ENCODE assay signal across 1 cellular context in the genomic region with DNA sequence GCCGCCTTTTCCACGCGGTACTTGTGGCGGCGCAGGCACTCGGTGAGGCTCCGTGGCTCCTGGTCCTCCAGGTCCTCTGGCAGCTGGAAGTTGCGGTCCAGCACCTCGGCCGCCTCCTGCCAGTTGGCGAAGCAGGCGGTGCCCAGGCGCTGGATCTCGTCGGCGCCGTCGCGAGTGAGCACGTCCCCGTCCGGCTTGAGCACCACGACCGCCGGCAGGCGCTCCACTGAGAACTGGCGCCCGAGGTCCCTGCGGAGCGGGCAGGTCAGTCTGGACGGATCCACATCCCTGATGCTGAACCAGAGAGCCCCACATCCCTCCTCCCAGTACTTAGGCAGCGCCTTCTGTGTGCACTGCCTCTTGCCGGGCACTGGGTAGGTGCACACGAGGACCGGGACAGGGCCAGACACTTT.
TF ChIP-seq lines count a peak whose summit lies in the region.

No MANE protein-coding gene starts in this region.

TF ChIP-seq in endothelial cell of umbilical vein, 7 proteins besides CTCF, POLR2A, EP300 and RAD21:
- peak; percentile 75 for TF ChIP-seq EZH2 (IDR thresholded peaks at IDR 0.05; ENCODE audit: borderline replicate concordance, low read depth, low read length, severe bottlenecking)
- no peak for TF ChIP-seq MYC (IDR thresholded peaks at IDR 0.05; ENCODE audit: low read depth, low read length)
